ENCODE assay signal across 37 cellular contexts in genomic region chr12:56948881-56949280, GRCh38. TPM values are rescaled to one million over a fixed set of nuclear protein-coding genes. Genes with fewer than 3 reads are reported as not detected.
"Had no signal": no experiment of that assay in that cellular context is flagged by ENCODE, and none has a peak within 500 bp of the region (broad histone marks: within the 10 kb centered on the region; RNA-seq: fewer than 3 reads in every experiment).

No MANE protein-coding gene starts in this region.

- H3K4me3 ChIP-seq: adrenal gland, body of pancreas, breast epithelium had no signal

- H3K36me3 ChIP-seq: adrenal gland, brain microvascular endothelial cell, breast epithelium had no signal

- H3K4me3 Mint-ChIP-seq: activated B cell treated with CpG ODN at 0.5 μM for 24 hours; activated CD4-positive, alpha-beta memory T cell treated with anti-CD3 and anti-CD28 coated beads for 36 hours; activated CD4-positive, alpha-beta T cell treated with anti-CD3 and anti-CD28 coated beads, Interleukin-2, amount 10 ng/mL, durations not matched to agents 24 days and 14 days; activated CD8-positive, alpha-beta memory T cell treated with anti-CD3 and anti-CD28 coated beads, Interleukin-2, amount 10 ng/mL, durations not matched to agents 7 days and 5 days; activated CD8-positive, alpha-beta T cell treated with anti-CD3 and anti-CD28 coated beads for 36 hours; activated naive CD4-positive, alpha-beta T cell treated with anti-CD3 and anti-CD28 coated beads for 36 hours; activated naive CD8-positive, alpha-beta T cell treated with anti-CD3 and anti-CD28 coated beads for 36 hours; activated T-cell treated with anti-CD3 and anti-CD28 coated beads, Interleukin-2, amount 50 U/mL, for 4 hours; activated T-cell treated with anti-CD3 and anti-CD28 coated beads, Interleukin-2, amount 50 U/mL, for 72 hours; activated T-helper 1 cell treated with anti-CD3 and anti-CD28 coated beads, Interleukin-12 subunit alpha, Interleukin-12 subunit beta, Interleukin-2, Interleukin-4 antibody, amounts not matched to agents 30 ng/mL and 10 ng/mL and 1 ng/mL, durations not matched to agents 14 hours and 24 hours and 36 hours; activated T-helper 17 cell treated with anti-CD3 and anti-CD28 coated beads, Interleukin-2, amount 50 U/mL, for 72 hours; central memory CD8-positive, alpha-beta T cell; T-helper 1 cell treated with Interleukin-12 subunit alpha and Interleukin-12 subunit beta and Interleukin-4 antibody, amounts not matched to agents 30 μg/mL and 1 μg/mL, for 36 hours; T-helper 2 cell treated with Interferon-gamma antibody and Interleukin-4, amounts not matched to agents 5 μg/mL and 100 μg/mL, for 36 hours had no signal

- H3K27me3 ChIP-seq: adrenal gland, body of pancreas, brain microvascular endothelial cell, breast epithelium had no signal

- H3K27ac Mint-ChIP-seq: activated B cell treated with CpG ODN at 0.5 μM for 24 hours; activated CD4-positive, alpha-beta memory T cell treated with anti-CD3 and anti-CD28 coated beads for 36 hours; activated CD4-positive, alpha-beta T cell treated with anti-CD3 and anti-CD28 coated beads, Interleukin-2, amount 10 ng/mL, durations not matched to agents 24 days and 14 days; activated CD8-positive, alpha-beta memory T cell treated with anti-CD3 and anti-CD28 coated beads, Interleukin-2, amount 10 ng/mL, durations not matched to agents 7 days and 5 days; activated CD8-positive, alpha-beta T cell treated with anti-CD3 and anti-CD28 coated beads for 36 hours; activated naive CD4-positive, alpha-beta T cell treated with anti-CD3 and anti-CD28 coated beads for 36 hours; activated naive CD8-positive, alpha-beta T cell treated with anti-CD3 and anti-CD28 coated beads for 36 hours; activated T-cell treated with anti-CD3 and anti-CD28 coated beads, Interleukin-2, amount 50 U/mL, for 72 hours; activated T-helper 1 cell treated with anti-CD3 and anti-CD28 coated beads, Interleukin-12 subunit alpha, Interleukin-12 subunit beta, Interleukin-2, Interleukin-4 antibody, amounts not matched to agents 30 ng/mL and 10 ng/mL and 1 ng/mL, durations not matched to agents 14 hours and 24 hours and 36 hours; activated T-helper 17 cell treated with anti-CD3 and anti-CD28 coated beads, Interleukin-2, amount 50 U/mL, for 72 hours; T-helper 1 cell treated with Interleukin-12 subunit alpha and Interleukin-12 subunit beta and Interleukin-4 antibody, amounts not matched to agents 30 μg/mL and 1 μg/mL, for 36 hours; T-helper 2 cell treated with Interferon-gamma antibody and Interleukin-4, amounts not matched to agents 5 μg/mL and 100 μg/mL, for 36 hours had no signal

- DNase-seq: activated B cell treated with CpG ODN at 0.5 μM for 24 hours; activated CD4-positive, alpha-beta memory T cell treated with anti-CD3 and anti-CD28 coated beads for 36 hours; activated CD4-positive, alpha-beta T cell treated with anti-CD3 and anti-CD28 coated beads for 4 hours; activated CD4-positive, alpha-beta T cell treated with anti-CD3 and anti-CD28 coated beads, Interleukin-2, amount 10 ng/mL, durations not matched to agents 24 days and 14 days; activated CD4-positive, alpha-beta T cell treated with anti-CD3 and anti-CD28 coated beads, Interleukin-2, amount 50 U/mL, for 1 hour; activated CD4-positive, alpha-beta T cell treated with anti-CD3 and anti-CD28 coated beads, Interleukin-2, amount 50 U/mL, for 4 hours; activated CD4-positive, CD25-positive, alpha-beta regulatory T cell treated with anti-CD3 and anti-CD28 coated beads, Interleukin-2, amount 50 U/mL, for 72 hours; activated CD8-positive, alpha-beta memory T cell treated with anti-CD3 and anti-CD28 coated beads, Interleukin-2, amount 10 ng/mL, durations not matched to agents 7 days and 5 days; activated CD8-positive, alpha-beta T cell treated with anti-CD3 and anti-CD28 coated beads for 36 hours; activated effector memory CD4-positive, alpha-beta T cell treated with anti-CD3 and anti-CD28 coated beads, Interleukin-2, amount 50 U/mL, for 16 hours; activated gamma-delta T cell treated with Interleukin-2 at 50 U/mL for 16 hours; activated naive CD4-positive, alpha-beta T cell; activated naive CD4-positive, alpha-beta T cell treated with anti-CD3 and anti-CD28 coated beads for 36 hours; activated naive CD4-positive, alpha-beta T cell treated with anti-CD3 and anti-CD28 coated beads, Interleukin-2, amount 50 U/mL, for 16 hours; activated naive CD8-positive, alpha-beta T cell treated with anti-CD3 and anti-CD28 coated beads for 36 hours; activated T-cell treated with anti-CD3 and anti-CD28 coated beads for 4 hours; activated T-cell treated with anti-CD3 and anti-CD28 coated beads, Interleukin-2, amount 50 U/mL, for 1 hour; activated T-cell treated with anti-CD3 and anti-CD28 coated beads, Interleukin-2, amount 50 U/mL, for 4 hours; activated T-cell treated with anti-CD3 and anti-CD28 coated beads, Interleukin-2, amount 50 U/mL, for 72 hours; adrenal gland; amniotic stem cell; aorta; body of pancreas; brain microvascular endothelial cell; caudate nucleus; T-helper 1 cell; T-helper 2 cell; T-helper 9 cell had no signal

- ATAC-seq: activated CD8-positive, alpha-beta memory T cell treated with anti-CD3 and anti-CD28 coated beads, Interleukin-2, amount 10 ng/mL, durations not matched to agents 7 days and 5 days; activated CD8-positive, alpha-beta T cell treated with anti-CD3 and anti-CD28 coated beads for 36 hours; activated naive CD4-positive, alpha-beta T cell treated with anti-CD3 and anti-CD28 coated beads, Interleukin-2, amount 50 U/mL, for 72 hours; activated T-cell treated with anti-CD3 and anti-CD28 coated beads, Interleukin-2, amount 50 U/mL, for 4 hours; activated T-cell treated with anti-CD3 and anti-CD28 coated beads, Interleukin-2, amount 50 U/mL, for 72 hours; activated T-helper 17 cell treated with anti-CD3 and anti-CD28 coated beads, Interleukin-2, amount 50 U/mL, for 72 hours; body of pancreas had no signal

- H3K27me3 Mint-ChIP-seq: activated CD4-positive, alpha-beta memory T cell treated with anti-CD3 and anti-CD28 coated beads for 36 hours had no signal

- H3K9me3 ChIP-seq: adrenal gland, body of pancreas, breast epithelium had no signal

- H3K4me1 ChIP-seq: adrenal gland, body of pancreas, breast epithelium had no signal

- H3K9me3 Mint-ChIP-seq: activated CD4-positive, alpha-beta memory T cell treated with anti-CD3 and anti-CD28 coated beads for 36 hours; activated CD4-positive, alpha-beta T cell treated with anti-CD3 and anti-CD28 coated beads, Interleukin-2, amount 10 ng/mL, durations not matched to agents 24 days and 14 days; activated naive CD4-positive, alpha-beta T cell treated with anti-CD3 and anti-CD28 coated beads for 36 hours; activated T-cell treated with anti-CD3 and anti-CD28 coated beads, Interleukin-2, amount 50 U/mL, for 72 hours; activated T-helper 1 cell treated with anti-CD3 and anti-CD28 coated beads, Interleukin-12 subunit alpha, Interleukin-12 subunit beta, Interleukin-2, Interleukin-4 antibody, amounts not matched to agents 30 ng/mL and 10 ng/mL and 1 ng/mL, durations not matched to agents 14 hours and 24 hours and 36 hours; activated T-helper 17 cell treated with anti-CD3 and anti-CD28 coated beads, Interleukin-2, amount 50 U/mL, for 72 hours; central memory CD8-positive, alpha-beta T cell; T-helper 1 cell treated with Interleukin-12 subunit alpha and Interleukin-12 subunit beta and Interleukin-4 antibody, amounts not matched to agents 30 μg/mL and 1 μg/mL, for 36 hours; T-helper 2 cell treated with Interferon-gamma antibody and Interleukin-4, amounts not matched to agents 5 μg/mL and 100 μg/mL, for 36 hours had no signal

- H3K27ac ChIP-seq: adrenal gland, body of pancreas, brain microvascular endothelial cell, breast epithelium, VCaP had no signal

- H3K4me1 Mint-ChIP-seq: activated B cell treated with CpG ODN at 0.5 μM for 24 hours; activated CD4-positive, alpha-beta T cell treated with anti-CD3 and anti-CD28 coated beads, Interleukin-2, amount 10 ng/mL, durations not matched to agents 24 days and 14 days; activated CD8-positive, alpha-beta memory T cell treated with anti-CD3 and anti-CD28 coated beads, Interleukin-2, amount 10 ng/mL, durations not matched to agents 7 days and 5 days; activated naive CD8-positive, alpha-beta T cell treated with anti-CD3 and anti-CD28 coated beads for 36 hours; activated T-helper 17 cell treated with anti-CD3 and anti-CD28 coated beads, Interleukin-2, amount 50 U/mL, for 72 hours; central memory CD8-positive, alpha-beta T cell had no signal

- H3K36me3 Mint-ChIP-seq: activated CD4-positive, alpha-beta memory T cell treated with anti-CD3 and anti-CD28 coated beads for 36 hours; activated CD8-positive, alpha-beta memory T cell treated with anti-CD3 and anti-CD28 coated beads, Interleukin-2, amount 10 ng/mL, durations not matched to agents 7 days and 5 days; activated naive CD4-positive, alpha-beta T cell treated with anti-CD3 and anti-CD28 coated beads, Interleukin-2, amount 50 U/mL, for 72 hours; activated naive CD8-positive, alpha-beta T cell treated with anti-CD3 and anti-CD28 coated beads for 36 hours had no signal

RNA-seq across cellular contexts. Expression of gene SDR9C7, which starts 14.7 kb away (rescaled TPM):
- total RNA-seq: activated B cell treated with CpG ODN at 0.5 μM for 24 hours; activated CD4-positive, alpha-beta memory T cell treated with anti-CD3 and anti-CD28 coated beads for 36 hours; activated CD4-positive, alpha-beta T cell treated with anti-CD3 and anti-CD28 coated beads, Interleukin-2, amount 10 ng/mL, durations not matched to agents 24 days and 14 days; activated CD8-positive, alpha-beta memory T cell treated with anti-CD3 and anti-CD28 coated beads, Interleukin-2, amount 10 ng/mL, durations not matched to agents 7 days and 5 days; activated CD8-positive, alpha-beta T cell treated with anti-CD3 and anti-CD28 coated beads for 36 hours; activated naive CD4-positive, alpha-beta T cell treated with anti-CD3 and anti-CD28 coated beads for 36 hours; activated naive CD4-positive, alpha-beta T cell treated with anti-CD3 and anti-CD28 coated beads, Interleukin-2, amount 50 U/mL, for 72 hours; activated naive CD8-positive, alpha-beta T cell treated with anti-CD3 and anti-CD28 coated beads for 36 hours; activated T-cell treated with anti-CD3 and anti-CD28 coated beads, Interleukin-2, amount 50 U/mL, for 4 hours; activated T-helper 1 cell treated with anti-CD3 and anti-CD28 coated beads, Interleukin-12 subunit alpha, Interleukin-12 subunit beta, Interleukin-2, Interleukin-4 antibody, amounts not matched to agents 30 ng/mL and 10 ng/mL and 1 ng/mL, durations not matched to agents 14 hours and 24 hours and 36 hours; activated T-helper 17 cell treated with anti-CD3 and anti-CD28 coated beads, Interleukin-2, amount 50 U/mL, for 72 hours; adrenal gland; astrocyte; body of pancreas; breast epithelium had no signal
- polyA plus RNA-seq: adrenal gland had no signal
